In genomic region chr15:36004891-36005508, GRCh38 we compare ENCODE assay signal across 20 cellular contexts.
"Had no signal": no experiment of that assay in that cellular context is flagged by ENCODE, and none has a peak within 500 bp of the region (broad histone marks: within the 10 kb centered on the region; RNA-seq: fewer than 3 reads in every experiment).

No MANE protein-coding gene starts in this region.

- DNase-seq: activated CD4-positive, alpha-beta T cell treated with anti-CD3 and anti-CD28 coated beads for 4 hours; activated CD4-positive, alpha-beta T cell treated with anti-CD3 and anti-CD28 coated beads, Interleukin-2, amount 50 U/mL, for 48 hours; activated CD4-positive, CD25-positive, alpha-beta regulatory T cell; activated CD8-positive, alpha-beta memory T cell treated with anti-CD3 and anti-CD28 coated beads, Interleukin-2, amount 50 U/mL, for 48 hours; activated naive CD4-positive, alpha-beta T cell treated with Interleukin-2 at 50 U/mL for 16 hours; activated naive CD8-positive, alpha-beta T cell treated with anti-CD3 and anti-CD28 coated beads for 36 hours; activated T-cell treated with anti-CD3 and anti-CD28 coated beads, Interleukin-2, amount 50 U/mL, for 4 hours; colonic mucosa; endodermal cell; immature natural killer cell; mesendoderm; naive B cell; occipital lobe; posterior cingulate gyrus; sigmoid colon; stimulated activated CD4-positive, alpha-beta T cell treated with anti-CD3 and anti-CD28 coated beads, Interleukin-4, amount 100 ng/mL, for 1 hour; stimulated activated naive CD4-positive, alpha-beta T cell; T-helper 9 cell had no signal

- H3K9me3 ChIP-seq: colonic mucosa, thoracic aorta had no signal

- H3K36me3 ChIP-seq: colonic mucosa, sigmoid colon, thoracic aorta had no signal

- H3K27ac ChIP-seq: colonic mucosa, sigmoid colon, thoracic aorta had no signal

- H3K4me3 ChIP-seq: colonic mucosa, sigmoid colon, thoracic aorta had no signal

- ATAC-seq: activated T-cell treated with anti-CD3 and anti-CD28 coated beads, Interleukin-2, amount 50 U/mL, for 4 hours had no signal

- H3K27me3 ChIP-seq: colonic mucosa, foreskin keratinocyte, sigmoid colon had no signal

- H3K4me1 ChIP-seq: colonic mucosa, sigmoid colon had no signal
